Comparison of ENCODE assay signal across 8 cellular contexts in the genomic region with DNA sequence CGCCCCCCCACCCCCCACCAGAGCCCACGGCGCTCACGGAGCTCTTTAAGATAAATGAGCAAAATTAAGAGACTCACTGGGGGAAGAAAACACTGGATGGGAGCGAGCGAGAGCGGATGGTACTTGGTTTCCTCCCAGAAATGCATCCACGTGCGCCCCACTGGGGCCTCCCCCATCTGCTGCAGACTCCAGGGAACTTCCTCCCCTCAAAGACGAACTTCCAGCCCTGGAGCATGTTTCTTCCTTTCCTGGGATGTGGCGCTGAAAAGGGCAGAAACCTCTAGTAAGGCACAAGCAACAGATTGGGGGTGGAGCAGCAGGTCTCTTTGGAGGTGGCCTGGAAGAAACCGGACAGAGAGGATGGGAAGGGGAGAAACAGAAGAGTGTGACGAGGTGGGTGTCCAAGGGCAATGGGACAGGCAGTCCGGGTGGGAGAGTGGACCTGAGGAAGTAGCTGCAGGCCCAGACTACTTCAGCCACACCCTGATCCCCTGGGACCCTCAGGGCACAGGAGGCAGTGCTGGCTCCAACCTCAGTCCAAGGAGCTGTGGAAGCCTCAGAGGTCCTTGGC. TPM values are rescaled to one million over a fixed set of nuclear protein-coding genes. Genes with fewer than 3 reads are reported as not detected.
A peak's percentile ranks its signal among the peaks of the same experiment; 100 is the strongest.
DNase-seq lines count a peak whose midpoint lies in the region; ATAC-seq and TF ChIP-seq lines count a peak whose summit lies in the region.
"Not testable (repeated sequence)": the region's sequence is repeated elsewhere in the genome, so short reads cannot be mapped to it uniquely, and the experiment has no call there.

No MANE protein-coding gene starts in this region.

- not testable (repeated sequence) for H3K9me3 ChIP-seq in HUES48 (ENCODE audit: control insufficient read depth, insufficient read depth, low read length); SJCRH30 (replicated peaks); iPS-15b (ENCODE audit: control insufficient read depth, insufficient read depth, low read length)

- peaks cover 9 to 24% (median 10%) of the 10 kb centered on the region in 3 donors for H3K27me3 Mint-ChIP-seq in CD14-positive monocyte (ENCODE audit: low read depth in 3 of 3)
- not testable (repeated sequence) for H3K27me3 Mint-ChIP-seq in activated naive CD4-positive, alpha-beta T cell treated with anti-CD3 and anti-CD28 coated beads, Interleukin-2, amount 50 U/mL, for 24 hours; endothelial cell (ENCODE audit: unreplicated experiment); stimulated activated naive CD8-positive, alpha-beta T cell treated with anti-CD3 and anti-CD28 coated beads, Interleukin-15, Interleukin-2, amounts not matched to agents 100 ng/mL and 50 ng/mL, for 24 hours
- peaks cover 25 to 39% of the 10 kb centered on the region in 2 donors for H3K27me3 Mint-ChIP-seq in natural killer cell (ENCODE audit: low read depth in 2 of 2)

- peak overlapping the region in 2 of 7 donors; percentile 1 to 16 for H3K27ac Mint-ChIP-seq in CD14-positive monocyte
- H3K27ac Mint-ChIP-seq in activated naive CD4-positive, alpha-beta T cell treated with anti-CD3 and anti-CD28 coated beads, Interleukin-2, amount 50 U/mL, for 24 hours; natural killer cell; stimulated activated naive CD8-positive, alpha-beta T cell treated with anti-CD3 and anti-CD28 coated beads, Interleukin-15, Interleukin-2, amounts not matched to agents 100 ng/mL and 50 ng/mL, for 24 hours: not testable (repeated sequence)
- H3K27ac Mint-ChIP-seq in endothelial cell (ENCODE audit: unreplicated experiment), result peak overlapping the region; percentile 32

- H3K4me3 ChIP-seq in HUES48 (ENCODE audit: low read depth, low read length) (peak overlapping the region; percentile 58), SJCRH30 (peak overlapping the region; percentile 61), iPS-15b (ENCODE audit: low read depth, low read length) (peak overlapping the region; percentile 56)

- peaks cover 13% of the 10 kb centered on the region for H3K4me1 Mint-ChIP-seq in CD14-positive monocyte
- H3K4me1 Mint-ChIP-seq in activated naive CD4-positive, alpha-beta T cell treated with anti-CD3 and anti-CD28 coated beads, Interleukin-2, amount 50 U/mL, for 24 hours, result peaks cover 29% of the 10 kb centered on the region
- H3K4me1 Mint-ChIP-seq in endothelial cell (ENCODE audit: unreplicated experiment), result peaks cover 11% of the 10 kb centered on the region
- H3K4me1 Mint-ChIP-seq in natural killer cell, result peaks cover 12 to 13% of the 10 kb centered on the region in 2 donors
- peaks cover 27% of the 10 kb centered on the region for H3K4me1 Mint-ChIP-seq in stimulated activated naive CD8-positive, alpha-beta T cell treated with anti-CD3 and anti-CD28 coated beads, Interleukin-15, Interleukin-2, amounts not matched to agents 100 ng/mL and 50 ng/mL, for 24 hours (ENCODE audit: low read depth)

- H3K36me3 Mint-ChIP-seq in CD14-positive monocyte; activated naive CD4-positive, alpha-beta T cell treated with anti-CD3 and anti-CD28 coated beads, Interleukin-2, amount 50 U/mL, for 24 hours; endothelial cell (ENCODE audit: low read depth, unreplicated experiment); natural killer cell; stimulated activated naive CD8-positive, alpha-beta T cell treated with anti-CD3 and anti-CD28 coated beads, Interleukin-15, Interleukin-2, amounts not matched to agents 100 ng/mL and 50 ng/mL, for 24 hours (ENCODE audit: low read depth): not testable (repeated sequence)

- H3K27me3 ChIP-seq in HUES48 (ENCODE audit: control insufficient read depth, insufficient read depth, low read length) (peaks cover 16% of the 10 kb centered on the region), iPS-15b (ENCODE audit: control insufficient read depth, insufficient read depth, low read length) (peaks cover 17% of the 10 kb centered on the region)
- not testable (repeated sequence) for H3K27me3 ChIP-seq in SJCRH30

- DNase-seq in CD14-positive monocyte (ENCODE audit: low spot score); natural killer cell: not testable (repeated sequence)
- DNase-seq in SJCRH30 (peak; percentile 55 to 70), endothelial cell (ENCODE audit: low spot score) (peak; percentile 13)

- not testable (repeated sequence) for H3K9ac ChIP-seq in HUES48 (ENCODE audit: low read depth, low read length); iPS-15b (ENCODE audit: low read depth, low read length)

- peak in 1 of 3 donors; percentile 5 for ATAC-seq in natural killer cell

- H3K36me3 ChIP-seq in HUES48 (ENCODE audit: control insufficient read depth, insufficient read depth, low read length); SJCRH30; iPS-15b (ENCODE audit: control insufficient read depth, insufficient read depth, low read length): not testable (repeated sequence)

- intact Hi-C loops in CD14-positive monocyte (cut with micrococcal nuclease); natural killer cell (cut with micrococcal nuclease): not testable (repeated sequence)

- not testable (repeated sequence) for H3K4me1 ChIP-seq in HUES48 (ENCODE audit: control insufficient read depth, insufficient read depth, low read length); SJCRH30; iPS-15b (ENCODE audit: control insufficient read depth, insufficient read depth, low read length)

- H3K4me3 Mint-ChIP-seq in CD14-positive monocyte (peak overlapping the region; percentile 59 to 97), endothelial cell (ENCODE audit: unreplicated experiment) (peak overlapping the region; percentile 92), natural killer cell (peak overlapping the region; percentile 56)
- peak overlapping the region; percentile 76 for H3K4me3 Mint-ChIP-seq in activated naive CD4-positive, alpha-beta T cell treated with anti-CD3 and anti-CD28 coated beads, Interleukin-2, amount 50 U/mL, for 24 hours
- H3K4me3 Mint-ChIP-seq in stimulated activated naive CD8-positive, alpha-beta T cell treated with anti-CD3 and anti-CD28 coated beads, Interleukin-15, Interleukin-2, amounts not matched to agents 100 ng/mL and 50 ng/mL, for 24 hours, result peak overlapping the region; percentile 65

- not testable (repeated sequence) for H3K27ac ChIP-seq in HUES48 (ENCODE audit: low read depth, low read length)
- H3K27ac ChIP-seq in SJCRH30, result peak overlapping the region; percentile 68

- not testable (repeated sequence) for TF ChIP-seq CTCF in CD14-positive monocyte (IDR thresholded peaks at IDR 0.05); endothelial cell (IDR thresholded peaks at IDR 0.05; ENCODE audit: unreplicated experiment); natural killer cell (IDR thresholded peaks at IDR 0.05)

- not testable (repeated sequence) for H3K9me3 Mint-ChIP-seq in CD14-positive monocyte; activated naive CD4-positive, alpha-beta T cell treated with anti-CD3 and anti-CD28 coated beads, Interleukin-2, amount 50 U/mL, for 24 hours; endothelial cell (ENCODE audit: unreplicated experiment); natural killer cell; stimulated activated naive CD8-positive, alpha-beta T cell treated with anti-CD3 and anti-CD28 coated beads, Interleukin-15, Interleukin-2, amounts not matched to agents 100 ng/mL and 50 ng/mL, for 24 hours

RNA-seq across cellular contexts. Expression of a gene that starts 46.5 kb away (rescaled TPM):
- polyA plus RNA-seq in CD14-positive monocyte, result under 1 TPM; 0.26 to 0.36 TPM
- total RNA-seq in SJCRH30 (2014; rRNA removed; shearing (Covaris generic)), result 0.99 and 1.3 TPM in 2 replicates
- total RNA-seq in endothelial cell (ENCODE audit: unreplicated experiment) (2.1 TPM), natural killer cell (1 to 10 TPM in 1 of 3 donors, under 1 TPM in 2; 0.57 to 1.2 (median 0.65) TPM)
